In the genomic region with DNA sequence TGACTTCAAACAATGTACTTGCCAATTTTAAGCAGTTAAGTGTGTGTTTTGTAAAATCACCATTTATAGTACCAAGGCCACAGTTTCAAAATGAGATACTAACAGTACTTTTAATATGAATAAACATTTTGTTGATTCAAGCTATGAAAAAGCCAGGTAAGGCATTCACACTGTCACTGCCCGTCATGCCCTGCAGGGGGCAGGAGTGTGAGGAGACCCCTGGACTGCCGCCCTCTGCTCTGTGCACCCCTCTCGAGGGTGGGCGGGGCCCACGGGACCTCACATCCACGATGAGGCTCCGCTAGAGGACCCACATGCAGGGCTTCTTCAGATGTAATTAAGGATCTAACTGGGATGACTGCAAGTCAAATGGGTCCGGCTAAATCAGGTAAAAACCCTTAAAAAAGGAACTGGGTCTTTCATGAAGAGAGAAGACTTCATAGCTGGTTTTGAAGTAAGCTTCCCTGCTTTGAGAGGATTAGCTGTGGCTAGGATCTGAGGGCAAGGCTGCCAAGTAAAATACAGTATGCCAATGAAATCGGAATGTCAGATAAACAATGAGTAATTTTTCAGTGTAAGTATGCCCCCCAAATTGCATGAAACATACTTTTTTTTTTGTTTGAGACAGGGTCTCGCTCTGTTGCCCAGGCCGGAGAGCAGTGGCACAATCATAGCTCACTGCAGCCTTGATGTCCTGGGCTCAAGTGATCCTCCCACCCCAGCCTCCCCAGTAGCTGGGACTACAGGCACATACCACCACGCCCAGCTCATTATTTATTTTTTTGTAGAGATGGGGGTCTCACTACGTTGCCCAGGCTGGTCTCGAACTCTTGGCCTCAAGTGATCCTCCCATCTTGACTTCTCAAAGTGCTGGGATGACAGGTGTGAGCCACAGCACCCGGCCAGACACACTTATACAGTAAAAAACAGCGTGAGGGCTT, we compare ENCODE assay signal across 8 cellular contexts. TPM values are rescaled to one million over a fixed set of nuclear protein-coding genes. Genes with fewer than 3 reads are reported as not detected.
DNase-seq lines count a peak whose midpoint lies in the region; ATAC-seq and TF ChIP-seq lines count a peak whose summit lies in the region.

No MANE protein-coding gene starts in this region.

- peak overlapping the region; percentile 67 for H3K27ac Mint-ChIP-seq in activated CD4-positive, alpha-beta memory T cell treated with anti-CD3 and anti-CD28 coated beads for 36 hours
- no peak overlapping the region for H3K27ac Mint-ChIP-seq in activated CD4-positive, alpha-beta memory T cell treated with anti-CD3 and anti-CD28 coated beads, Interleukin-2, amount 10 ng/mL, durations not matched to agents 7 days and 5 days
- no peak overlapping the region for H3K27ac Mint-ChIP-seq in stimulated activated naive B cell treated with anti-CD40 and anti-IgM and Interleukin-4, amounts not matched to agents 10 μg/mL and 1 μg/mL and 100 μg/mL, for 72 hours

- no peaks in the 10 kb centered on the region for H3K9me3 ChIP-seq in fibroblast of lung (ENCODE audit: control insufficient read depth, insufficient read depth, low read depth, low read length)

- H3K27me3 ChIP-seq in fibroblast of lung (ENCODE audit: control insufficient read depth, insufficient read depth, low read length), result no peaks in the 10 kb centered on the region

- TF ChIP-seq CTCF in fibroblast of lung (conservative IDR thresholded peaks at IDR 0.05 in 1 of 2, IDR thresholded peaks at IDR 0.05 in 1 of 2; ENCODE audit: low read depth in 1 of 2, low read length in 2 of 2), result peak; percentile 6 to 56

- H2AFZ ChIP-seq in fibroblast of lung (ENCODE audit: low read length), result no peak overlapping the region

- no peak overlapping the region for H3K4me3 Mint-ChIP-seq in activated CD4-positive, alpha-beta memory T cell treated with anti-CD3 and anti-CD28 coated beads for 36 hours
- no peak overlapping the region for H3K4me3 Mint-ChIP-seq in activated CD4-positive, alpha-beta memory T cell treated with anti-CD3 and anti-CD28 coated beads, Interleukin-2, amount 10 ng/mL, durations not matched to agents 7 days and 5 days
- H3K4me3 Mint-ChIP-seq in stimulated activated naive B cell treated with anti-CD40 and anti-IgM and Interleukin-4, amounts not matched to agents 10 μg/mL and 1 μg/mL and 100 μg/mL, for 72 hours, result no peak overlapping the region

- H3K36me3 Mint-ChIP-seq in activated CD4-positive, alpha-beta memory T cell treated with anti-CD3 and anti-CD28 coated beads for 36 hours, result peaks cover 72% of the 10 kb centered on the region
- peaks cover 86% of the 10 kb centered on the region for H3K36me3 Mint-ChIP-seq in activated CD4-positive, alpha-beta memory T cell treated with anti-CD3 and anti-CD28 coated beads, Interleukin-2, amount 10 ng/mL, durations not matched to agents 7 days and 5 days (ENCODE audit: low read depth)
- peaks cover 50 to 66% of the 10 kb centered on the region in 2 donors for H3K36me3 Mint-ChIP-seq in stimulated activated naive B cell treated with anti-CD40 and anti-IgM and Interleukin-4, amounts not matched to agents 10 μg/mL and 1 μg/mL and 100 μg/mL, for 72 hours

- H3K4me1 ChIP-seq in fibroblast of lung (ENCODE audit: control insufficient read depth, extremely low read depth, insufficient read depth, low read length), result peaks cover 6% of the 10 kb centered on the region

- no peaks in the 10 kb centered on the region for H3K9me3 Mint-ChIP-seq in activated CD4-positive, alpha-beta memory T cell treated with anti-CD3 and anti-CD28 coated beads for 36 hours
- no peaks in the 10 kb centered on the region for H3K9me3 Mint-ChIP-seq in activated CD4-positive, alpha-beta memory T cell treated with anti-CD3 and anti-CD28 coated beads, Interleukin-2, amount 10 ng/mL, durations not matched to agents 7 days and 5 days
- H3K9me3 Mint-ChIP-seq in stimulated activated naive B cell treated with anti-CD40 and anti-IgM and Interleukin-4, amounts not matched to agents 10 μg/mL and 1 μg/mL and 100 μg/mL, for 72 hours, result no peaks in the 10 kb centered on the region

- peak; percentile 47 for DNase-seq in activated CD4-positive, alpha-beta memory T cell treated with anti-CD3 and anti-CD28 coated beads for 36 hours
- DNase-seq in activated CD4-positive, alpha-beta memory T cell treated with anti-CD3 and anti-CD28 coated beads, Interleukin-2, amount 10 ng/mL, durations not matched to agents 7 days and 5 days, result no peak
- DNase-seq in fibroblast of lung (ENCODE audit: low read depth in 2 of 2), result peak in 1 of 2 donors; percentile 45
- DNase-seq in stimulated activated naive B cell treated with anti-CD40 and anti-IgM and Interleukin-4, amounts not matched to agents 10 μg/mL and 1 μg/mL and 100 μg/mL, for 72 hours, result no peak
- no peak for DNase-seq in DMS79 treated with DMSO at 0.1 percent for 48 hours (lab: John Stamatoyannopoulos, UW)

- no peak overlapping the region for H3K9ac ChIP-seq in fibroblast of lung (ENCODE audit: insufficient read depth, low read length)

- H3K4me1 Mint-ChIP-seq in activated CD4-positive, alpha-beta memory T cell treated with anti-CD3 and anti-CD28 coated beads for 36 hours (ENCODE audit: low read depth), result peaks cover 17% of the 10 kb centered on the region
- peaks cover 22% of the 10 kb centered on the region for H3K4me1 Mint-ChIP-seq in activated CD4-positive, alpha-beta memory T cell treated with anti-CD3 and anti-CD28 coated beads, Interleukin-2, amount 10 ng/mL, durations not matched to agents 7 days and 5 days
- peaks cover 4 to 31% of the 10 kb centered on the region in 2 donors for H3K4me1 Mint-ChIP-seq in stimulated activated naive B cell treated with anti-CD40 and anti-IgM and Interleukin-4, amounts not matched to agents 10 μg/mL and 1 μg/mL and 100 μg/mL, for 72 hours

- CTCF ChIA-PET in activated CD4-positive, alpha-beta memory T cell treated with anti-CD3 and anti-CD28 coated beads for 36 hours (lab: Charles Lee), result interaction anchor here (0.6 to 3.7 kb wide), 19 partner anchors 9 to 119 kb away, joined by 3 to 95 read pairs (median 5); partner anchors contain the start of gene GID8
- CTCF ChIA-PET in activated CD4-positive, alpha-beta memory T cell treated with anti-CD3 and anti-CD28 coated beads, Interleukin-2, amount 10 ng/mL, durations not matched to agents 7 days and 5 days (lab: Charles Lee), result interaction anchor here (0.8 to 3.1 kb wide), 14 partner anchors 9 to 101 kb away, joined by 3 to 58 read pairs (median 3); partner anchors contain the start of genes GID8 and TCFL5

- intact Hi-C loops in activated CD4-positive, alpha-beta memory T cell treated with anti-CD3 and anti-CD28 coated beads for 36 hours (cut with micrococcal nuclease), result no loop called here

- no peak overlapping the region for H3K27ac ChIP-seq in fibroblast of lung (ENCODE audit: insufficient read depth, low read length)

- H3K79me2 ChIP-seq in fibroblast of lung (ENCODE audit: control insufficient read depth, insufficient read depth, low read length), result peaks cover 52% of the 10 kb centered on the region

- no peaks in the 10 kb centered on the region for H3K27me3 Mint-ChIP-seq in activated CD4-positive, alpha-beta memory T cell treated with anti-CD3 and anti-CD28 coated beads for 36 hours
- no peaks in the 10 kb centered on the region for H3K27me3 Mint-ChIP-seq in activated CD4-positive, alpha-beta memory T cell treated with anti-CD3 and anti-CD28 coated beads, Interleukin-2, amount 10 ng/mL, durations not matched to agents 7 days and 5 days
- H3K27me3 Mint-ChIP-seq in stimulated activated naive B cell treated with anti-CD40 and anti-IgM and Interleukin-4, amounts not matched to agents 10 μg/mL and 1 μg/mL and 100 μg/mL, for 72 hours, result no peaks in the 10 kb centered on the region

- peaks cover 54% of the 10 kb centered on the region for H3K36me3 ChIP-seq in fibroblast of lung (ENCODE audit: control insufficient read depth, insufficient read depth, low read length)

- H3K4me2 ChIP-seq in fibroblast of lung (ENCODE audit: extremely low read depth, insufficient read depth, low read length), result no peak overlapping the region

- POLR2A ChIA-PET in activated CD4-positive, alpha-beta memory T cell treated with anti-CD3 and anti-CD28 coated beads for 36 hours (lab: Charles Lee), result interaction anchor here (0.7 kb wide), 1 partner anchor 30 kb away, joined by 3 read pairs; the partner anchor contains the start of gene GID8
- POLR2A ChIA-PET in activated CD4-positive, alpha-beta memory T cell treated with anti-CD3 and anti-CD28 coated beads, Interleukin-2, amount 10 ng/mL, durations not matched to agents 7 days and 5 days (lab: Charles Lee), result interaction anchor here (0.7 to 2.5 kb wide), 7 partner anchors 9 to 207 kb away, joined by 3 to 9 read pairs (median 4); partner anchors contain the start of gene GID8

- H3K4me3 ChIP-seq in fibroblast of lung (replicated peaks in 1 of 4; ENCODE audit: control extremely low read depth in 1 of 4, insufficient read depth in 1 of 4, low read depth in 3 of 4, low read length in 4 of 4), result no peak overlapping the region

- peak; percentile 65; the same call in 2 of the 3 replicates for ATAC-seq in SK-N-SH treated with all-trans-retinoic acid at 6 μM for 48 hours
- peak; percentile 62 to 63 for ATAC-seq in stimulated activated naive B cell treated with anti-CD40 and anti-IgM and Interleukin-4, amounts not matched to agents 10 μg/mL and 1 μg/mL and 100 μg/mL, for 72 hours (replicated peaks)
- ATAC-seq in HG02642 (IDR thresholded peaks at IDR 0.05; ENCODE audit: poor library complexity, unreplicated experiment), result no peak
- no peak for ATAC-seq in HG03139 (IDR thresholded peaks at IDR 0.05; ENCODE audit: unreplicated experiment)

- no peaks in the 10 kb centered on the region for H4K20me1 ChIP-seq in fibroblast of lung (ENCODE audit: control insufficient read depth, extremely low read depth, insufficient read depth, low read length)

RNA-seq across cellular contexts. Expression of gene DIDO1, which starts 18.7 kb away (rescaled TPM):
- 10 to 100 TPM; 46.6 to 48.4 TPM for total RNA-seq in activated CD4-positive, alpha-beta memory T cell treated with anti-CD3 and anti-CD28 coated beads for 36 hours
- total RNA-seq in activated CD4-positive, alpha-beta memory T cell treated with anti-CD3 and anti-CD28 coated beads, Interleukin-2, amount 10 ng/mL, durations not matched to agents 7 days and 5 days, result 10 to 100 TPM; 62.2 to 66.2 TPM
- 27.7 and 33.2 TPM in 2 replicates for total RNA-seq in fibroblast of lung
- 25.9 and 28.8 TPM in 2 replicates for polyA plus RNA-seq in fibroblast of lung
- 23.1 and 23.5 TPM in 2 replicates for polyA plus RNA-seq in fibroblast of lung (2012)
- polyA minus RNA-seq in fibroblast of lung (ENCODE audit: low replicate concordance), result 24.0 and 26.3 TPM in 2 replicates

RNA-seq across cellular contexts. Expression of gene GID8, which starts 30.3 kb away (rescaled TPM):
- 10 to 100 TPM; 33.9 to 34.8 TPM for total RNA-seq in activated CD4-positive, alpha-beta memory T cell treated with anti-CD3 and anti-CD28 coated beads for 36 hours
- 10 to 100 TPM; 31.9 to 32.8 TPM for total RNA-seq in activated CD4-positive, alpha-beta memory T cell treated with anti-CD3 and anti-CD28 coated beads, Interleukin-2, amount 10 ng/mL, durations not matched to agents 7 days and 5 days
- total RNA-seq in fibroblast of lung, result 33.9 and 38.8 TPM in 2 replicates
- polyA plus RNA-seq in fibroblast of lung, result 23.0 and 25.5 TPM in 2 replicates
- polyA plus RNA-seq in fibroblast of lung (2012), result 19.7 and 21.3 TPM in 2 replicates
- polyA minus RNA-seq in fibroblast of lung (ENCODE audit: low replicate concordance), result 20.3 and 26.3 TPM in 2 replicates

RNA-seq across cellular contexts. Expression of gene SLC17A9, which starts 44.9 kb away (rescaled TPM):
- 1 to 10 TPM; 9.5 to 9.7 TPM for total RNA-seq in activated CD4-positive, alpha-beta memory T cell treated with anti-CD3 and anti-CD28 coated beads for 36 hours
- 1 to 10 TPM; 4.7 to 5.8 TPM for total RNA-seq in activated CD4-positive, alpha-beta memory T cell treated with anti-CD3 and anti-CD28 coated beads, Interleukin-2, amount 10 ng/mL, durations not matched to agents 7 days and 5 days
- 3.3 and 6.4 TPM in 2 replicates for total RNA-seq in fibroblast of lung
- 3.4 and 6.8 TPM in 2 replicates for polyA plus RNA-seq in fibroblast of lung
- 6.3 and 9.8 TPM in 2 replicates for polyA plus RNA-seq in fibroblast of lung (2012)
- polyA minus RNA-seq in fibroblast of lung (ENCODE audit: low replicate concordance), result 4.1 and 7.8 TPM in 2 replicates

RNA-seq across cellular contexts. Expression of gene TCFL5, which starts 46.0 kb away (rescaled TPM):
- total RNA-seq in activated CD4-positive, alpha-beta memory T cell treated with anti-CD3 and anti-CD28 coated beads for 36 hours, result 1 to 10 TPM; 4.7 to 5.0 TPM
- total RNA-seq in activated CD4-positive, alpha-beta memory T cell treated with anti-CD3 and anti-CD28 coated beads, Interleukin-2, amount 10 ng/mL, durations not matched to agents 7 days and 5 days, result 1 to 10 TPM; 6.0 to 6.2 TPM
- 13.7 and 15.2 TPM in 2 replicates for total RNA-seq in fibroblast of lung
- 9.8 and 11.1 TPM in 2 replicates for polyA plus RNA-seq in fibroblast of lung
- 8.3 and 8.9 TPM in 2 replicates for polyA plus RNA-seq in fibroblast of lung (2012)
- 0.89 and 0.94 TPM in 2 replicates for polyA minus RNA-seq in fibroblast of lung (ENCODE audit: low replicate concordance)

Comparison
In these comparisons a context has a peak if more than half of its experiments do, and no peak if none do; other contexts are left out.
1. ATAC-seq: peak in SK-N-SH treated with all-trans-retinoic acid at 6 μM for 48 hours (single experiment) and stimulated activated naive B cell treated with anti-CD40 and anti-IgM and Interleukin-4, amounts not matched to agents 10 μg/mL and 1 μg/mL and 100 μg/mL, for 72 hours (2 of 2); none in HG02642 (single experiment) and HG03139 (single experiment).